10 cellular contexts compared by ENCODE assay signal in genomic region chr7:84123903-84124573, GRCh38.
DNase-seq lines count a peak whose midpoint lies in the region; TF ChIP-seq lines count a peak whose summit lies in the region.
"Had no signal": no experiment of that assay in that cellular context is flagged by ENCODE, and none has a peak within 500 bp of the region (broad histone marks: within the 10 kb centered on the region; RNA-seq: fewer than 3 reads in every experiment).

No MANE protein-coding gene starts in this region.

- H3K27me3 Mint-ChIP-seq in CD8-positive, alpha-beta memory T cell, result no peaks in the 10 kb centered on the region
- H3K27me3 Mint-ChIP-seq in CD4-positive, alpha-beta memory T cell, result no peaks in the 10 kb centered on the region

- no peak overlapping the region for H3K4me3 ChIP-seq in liver (ENCODE audit: low read depth in 1 of 3, low read length in 3 of 3)
- peak overlapping the region in 1 of 4 donors; percentile 18 for H3K4me3 ChIP-seq in transverse colon
- H3K4me3 ChIP-seq in CD8-positive, alpha-beta memory T cell (ENCODE audit: low read length), result no peak overlapping the region
- no peak overlapping the region for H3K4me3 ChIP-seq in CD4-positive, alpha-beta memory T cell (ENCODE audit: low read length in 2 of 2)

- CTCF ChIA-PET in CD8-positive, alpha-beta memory T cell (lab: Charles Lee), result no interaction called here
- CTCF ChIA-PET in CD4-positive, alpha-beta memory T cell (lab: Charles Lee; ENCODE audit: partially characterized antibody), result no interaction called here

- H3K4me1 ChIP-seq in liver (ENCODE audit: control insufficient read depth in 4 of 4, insufficient read depth in 4 of 4, low read length in 3 of 4) (no peaks in the 10 kb centered on the region), transverse colon (peaks cover 0 to 3% (median 1%) of the 10 kb centered on the region in 4 donors)
- no peaks in the 10 kb centered on the region for H3K4me1 ChIP-seq in CD8-positive, alpha-beta memory T cell (ENCODE audit: insufficient read depth, low read length)
- no peaks in the 10 kb centered on the region for H3K4me1 ChIP-seq in CD4-positive, alpha-beta memory T cell (ENCODE audit: insufficient read depth, low read length)

- H3K9ac ChIP-seq in liver (ENCODE audit: low read depth in 1 of 2, low read length in 2 of 2), result no peak overlapping the region

- DNase-seq in NCI-H2107 treated with DMSO at 0.1 percent for 48 hours (lab: John Stamatoyannopoulos, UW; ENCODE audit: unreplicated experiment), result peak; percentile 38
- no peak for DNase-seq in NCI-H2107 (lab: John Stamatoyannopoulos, UW)
- DNase-seq in astrocyte of the hippocampus (ENCODE audit: low read depth, low spot score), result peak; percentile 55
- DNase-seq in transverse colon, result no peak
- DNase-seq in CD8-positive, alpha-beta memory T cell, result no peak
- DNase-seq in CD4-positive, alpha-beta memory T cell, result no peak
- DNase-seq in ecto neural progenitor cell (ENCODE audit: low spot score), result no peak
- DNase-seq: activated T-cell treated with anti-CD3 and anti-CD28 coated beads, Interleukin-2, amount 50 U/mL, for 72 hours; NK-92 treated with Interleukin-12 subunit alpha and Interleukin-12 subunit beta, amount 100 ng/mL, for 24 hours had no signal

- no peak overlapping the region for H3K27ac ChIP-seq in liver (ENCODE audit: low read depth in 1 of 2, low read length in 2 of 2)
- H3K27ac ChIP-seq in transverse colon, result peak overlapping the region; percentile 2 to 36 (median 14)
- no peak overlapping the region for H3K27ac ChIP-seq in CD8-positive, alpha-beta memory T cell (ENCODE audit: low read depth, low read length)
- no peak overlapping the region for H3K27ac ChIP-seq in CD4-positive, alpha-beta memory T cell (ENCODE audit: low read depth, low read length)

- H3K27ac Mint-ChIP-seq in CD8-positive, alpha-beta memory T cell, result no peak overlapping the region
- H3K27ac Mint-ChIP-seq in CD4-positive, alpha-beta memory T cell, result no peak overlapping the region
- H3K27ac Mint-ChIP-seq: activated T-cell treated with anti-CD3 and anti-CD28 coated beads, Interleukin-2, amount 50 U/mL, for 72 hours had no signal

- TF ChIP-seq RAD21 in liver (IDR thresholded peaks at IDR 0.05), result no peak

- in situ Hi-C loops in transverse colon (cut with MboI; ENCODE audit: low pct_ligation_motif_present in 1 of 4, low pct_unique_long_range_greater_than_20kb in 1 of 4, low sequenced_read_pairs in 3 of 4), result no loop called here

- no peaks in the 10 kb centered on the region for H3K36me3 ChIP-seq in liver (ENCODE audit: control insufficient read depth in 4 of 4, insufficient read depth in 3 of 4, low read depth in 1 of 4, low read length in 3 of 4)
- H3K36me3 ChIP-seq in transverse colon, result no peaks in the 10 kb centered on the region
- H3K36me3 ChIP-seq in CD8-positive, alpha-beta memory T cell (ENCODE audit: insufficient read depth, low read length), result no peaks in the 10 kb centered on the region
- no peaks in the 10 kb centered on the region for H3K36me3 ChIP-seq in CD4-positive, alpha-beta memory T cell (ENCODE audit: insufficient read depth, low read length)

- no peaks in the 10 kb centered on the region for H3K36me3 Mint-ChIP-seq in CD8-positive, alpha-beta memory T cell
- no peaks in the 10 kb centered on the region for H3K36me3 Mint-ChIP-seq in CD4-positive, alpha-beta memory T cell

- H3K9me3 ChIP-seq in liver (ENCODE audit: control insufficient read depth in 4 of 4, low read length in 3 of 4) (no peaks in the 10 kb centered on the region), transverse colon (no peaks in the 10 kb centered on the region)
- H3K9me3 ChIP-seq in CD8-positive, alpha-beta memory T cell (ENCODE audit: low read length), result no peaks in the 10 kb centered on the region
- H3K9me3 ChIP-seq in CD4-positive, alpha-beta memory T cell (ENCODE audit: control insufficient read depth in 1 of 2, low read length in 2 of 2), result no peaks in the 10 kb centered on the region

- no peak for TF ChIP-seq EP300 in transverse colon (IDR thresholded peaks at IDR 0.05; ENCODE audit: low read depth)

- H3K4me1 Mint-ChIP-seq in CD8-positive, alpha-beta memory T cell, result no peaks in the 10 kb centered on the region
- H3K4me1 Mint-ChIP-seq in CD4-positive, alpha-beta memory T cell, result no peaks in the 10 kb centered on the region

- POLR2A ChIA-PET in CD8-positive, alpha-beta memory T cell (lab: Charles Lee), result no interaction called here
- POLR2A ChIA-PET in CD4-positive, alpha-beta memory T cell (lab: Charles Lee; ENCODE audit: partially characterized antibody), result no interaction called here

- intact Hi-C loops in transverse colon (cut with DNase I; ENCODE audit: low total_unique reads), result no loop called here
- intact Hi-C loops in CD4-positive, alpha-beta memory T cell (cut with micrococcal nuclease), result no loop called here

- H3K4me3 Mint-ChIP-seq in CD8-positive, alpha-beta memory T cell, result no peak overlapping the region
- no peak overlapping the region for H3K4me3 Mint-ChIP-seq in CD4-positive, alpha-beta memory T cell
- H3K4me3 Mint-ChIP-seq: activated T-cell treated with anti-CD3 and anti-CD28 coated beads, Interleukin-2, amount 50 U/mL, for 72 hours had no signal

- no peak for TF ChIP-seq POLR2A in transverse colon (IDR thresholded peaks at IDR 0.05)

- WGBS in liver, result 42% methylated on average over 7 of the region's 7 CpGs
- 44 to 54% methylated on average over 7 of the region's 7 CpGs for WGBS in transverse colon (ENCODE audit: low coverage in 1 of 2), 2 donors

- H3K9me3 Mint-ChIP-seq in CD8-positive, alpha-beta memory T cell, result peaks cover 0 to 7% (median 3%) of the 10 kb centered on the region in 5 donors
- peaks cover 0 to 4% (median 0%) of the 10 kb centered on the region in 8 donors for H3K9me3 Mint-ChIP-seq in CD4-positive, alpha-beta memory T cell
- H3K9me3 Mint-ChIP-seq: activated T-cell treated with anti-CD3 and anti-CD28 coated beads, Interleukin-2, amount 50 U/mL, for 72 hours had no signal

- TF ChIP-seq CTCF in liver (IDR thresholded peaks at IDR 0.05; ENCODE audit: low read depth, low read length, missing input control) (no peak), transverse colon (IDR thresholded peaks at IDR 0.05) (no peak)

- no peaks in the 10 kb centered on the region for H3K27me3 ChIP-seq in liver (ENCODE audit: control insufficient read depth in 4 of 4, insufficient read depth in 4 of 4, low read length in 3 of 4)
- no peaks in the 10 kb centered on the region for H3K27me3 ChIP-seq in transverse colon
- H3K27me3 ChIP-seq in CD8-positive, alpha-beta memory T cell (ENCODE audit: insufficient read depth, low read length, poor library complexity, severe bottlenecking), result no peaks in the 10 kb centered on the region
- H3K27me3 ChIP-seq in CD4-positive, alpha-beta memory T cell (ENCODE audit: insufficient read depth, low read length), result no peaks in the 10 kb centered on the region

TF ChIP-seq in liver, 16 proteins besides CTCF, POLR2A, EP300 and RAD21:
- TF ChIP-seq RXRA (IDR thresholded peaks at IDR 0.05) (no peak), EGR1 (IDR thresholded peaks at IDR 0.05; ENCODE audit: low read depth in 2 of 2) (no peak), HNF4A (conservative IDR thresholded peaks at IDR 0.05) (no peak), SP1 (IDR thresholded peaks at IDR 0.05) (no peak), NR2F2 (IDR thresholded peaks at IDR 0.05) (peak; percentile 52), MAX (IDR thresholded peaks at IDR 0.05) (no peak), FOXA2 (IDR thresholded peaks at IDR 0.05) (no peak), FOXA1 (IDR thresholded peaks at IDR 0.05) (no peak)

Comparison
In these comparisons a context has a peak if more than half of its experiments do, and no peak if none do; other contexts are left out.
1. DNase-seq: peak in NCI-H2107 treated with DMSO at 0.1 percent for 48 hours (single experiment) and astrocyte of the hippocampus (single experiment); none in NCI-H2107 (single experiment), transverse colon (single experiment), CD8-positive, alpha-beta memory T cell (0 of 5), CD4-positive, alpha-beta memory T cell (0 of 5) and ecto neural progenitor cell (single experiment).
2. H3K27ac ChIP-seq: peak in transverse colon (4 of 4); none in liver (0 of 2), CD8-positive, alpha-beta memory T cell (single experiment) and CD4-positive, alpha-beta memory T cell (single experiment).